Comparison of ENCODE assay signal across 10 cellular contexts in the genomic region with DNA sequence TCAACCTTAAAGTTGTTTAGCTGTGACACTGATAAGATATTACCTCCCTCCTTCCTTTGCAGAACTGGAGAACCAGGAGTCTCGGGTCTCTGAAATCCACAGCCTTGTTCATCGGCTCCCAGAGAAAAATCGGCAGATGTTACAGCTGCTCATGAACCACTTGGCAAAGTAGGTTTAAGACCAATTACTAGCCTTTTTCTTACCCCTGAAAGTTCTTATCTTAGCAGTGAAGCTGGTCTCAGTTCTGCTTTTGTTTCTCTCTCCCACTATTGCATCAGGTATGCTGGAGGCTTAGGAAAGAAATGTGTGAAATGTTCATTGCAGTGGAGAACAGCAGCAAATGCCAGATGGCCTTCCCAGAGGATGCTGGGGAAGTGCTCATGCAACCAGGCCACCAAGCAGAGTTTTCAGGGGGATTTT.
DNase-seq lines count a peak whose midpoint lies in the region; ATAC-seq and TF ChIP-seq lines count a peak whose summit lies in the region.
"Had no signal": no experiment of that assay in that cellular context is flagged by ENCODE, and none has a peak within 500 bp of the region (broad histone marks: within the 10 kb centered on the region; RNA-seq: fewer than 3 reads in every experiment).

No MANE protein-coding gene starts in this region.

- 70 to 88% (median 75%) methylated on average over 3 of the region's 3 CpGs for WGBS in spleen, 5 donors

- H3K4me3 Mint-ChIP-seq in activated T-helper 1 cell treated with anti-CD3 and anti-CD28 coated beads, Interleukin-12 subunit alpha, Interleukin-12 subunit beta, Interleukin-2, Interleukin-4 antibody, amounts not matched to agents 30 ng/mL and 10 ng/mL and 1 ng/mL, durations not matched to agents 14 hours and 24 hours and 36 hours, result no peak overlapping the region
- H3K4me3 Mint-ChIP-seq: naive thymus-derived CD8-positive, alpha-beta T cell had no signal

- no peak for TF ChIP-seq CTCF in spleen (IDR thresholded peaks at IDR 0.05 in 8 of 11, conservative IDR thresholded peaks at IDR 0.05 in 3 of 11)

- no peak for TF ChIP-seq POLR2A in spleen (IDR thresholded peaks at IDR 0.05)

- H3K27ac Mint-ChIP-seq in activated T-helper 1 cell treated with anti-CD3 and anti-CD28 coated beads, Interleukin-12 subunit alpha, Interleukin-12 subunit beta, Interleukin-2, Interleukin-4 antibody, amounts not matched to agents 30 ng/mL and 10 ng/mL and 1 ng/mL, durations not matched to agents 14 hours and 24 hours and 36 hours, result peak overlapping the region; percentile 97

- peak; percentile 62 for DNase-seq in CD1c-positive myeloid dendritic cell (ENCODE audit: extremely low spot score)
- DNase-seq in activated T-helper 1 cell treated with anti-CD3 and anti-CD28 coated beads, Interleukin-12 subunit alpha, Interleukin-12 subunit beta, Interleukin-2, Interleukin-4 antibody, amounts not matched to agents 30 ng/mL and 10 ng/mL and 1 ng/mL, durations not matched to agents 14 hours and 24 hours and 36 hours (ENCODE audit: low spot score), result no peak
- DNase-seq in stimulated activated CD8-positive, alpha-beta memory T cell treated with anti-CD3 and anti-CD28 coated beads, Interleukin-4, amount 100 ng/mL, for 48 hours, result no peak
- no peak for DNase-seq in spleen
- no peak for DNase-seq in NCI-H2107 (lab: John Stamatoyannopoulos, UW)
- no peak for DNase-seq in NCI-H1105 (lab: John Stamatoyannopoulos, UW)
- DNase-seq: activated CD4-positive, alpha-beta T cell treated with anti-CD3 and anti-CD28 coated beads for 4 hours; naive thymus-derived CD8-positive, alpha-beta T cell had no signal

- no peaks in the 10 kb centered on the region for H3K9me3 ChIP-seq in spleen

- H3K4me1 ChIP-seq in spleen, result peaks cover under 1 to 32% (median 10%) of the 10 kb centered on the region in 6 donors

- ATAC-seq in GM19372 (IDR thresholded peaks at IDR 0.05; ENCODE audit: low read depth, unreplicated experiment) (peak; percentile 39), HG03103 (IDR thresholded peaks at IDR 0.05; ENCODE audit: low read depth, unreplicated experiment) (peak; percentile 63)
- ATAC-seq: naive thymus-derived CD8-positive, alpha-beta T cell had no signal

- no peaks in the 10 kb centered on the region for H3K27me3 Mint-ChIP-seq in activated T-helper 1 cell treated with anti-CD3 and anti-CD28 coated beads, Interleukin-12 subunit alpha, Interleukin-12 subunit beta, Interleukin-2, Interleukin-4 antibody, amounts not matched to agents 30 ng/mL and 10 ng/mL and 1 ng/mL, durations not matched to agents 14 hours and 24 hours and 36 hours (ENCODE audit: insufficient read depth)
- H3K27me3 Mint-ChIP-seq: naive thymus-derived CD8-positive, alpha-beta T cell had no signal

- peak overlapping the region in 2 of 8 donors; percentile 6 to 26 for H3K27ac ChIP-seq in spleen

- peaks cover 32% of the 10 kb centered on the region for H3K36me3 Mint-ChIP-seq in activated T-helper 1 cell treated with anti-CD3 and anti-CD28 coated beads, Interleukin-12 subunit alpha, Interleukin-12 subunit beta, Interleukin-2, Interleukin-4 antibody, amounts not matched to agents 30 ng/mL and 10 ng/mL and 1 ng/mL, durations not matched to agents 14 hours and 24 hours and 36 hours (ENCODE audit: low read depth)

- no peaks in the 10 kb centered on the region for H3K9me3 Mint-ChIP-seq in activated T-helper 1 cell treated with anti-CD3 and anti-CD28 coated beads, Interleukin-12 subunit alpha, Interleukin-12 subunit beta, Interleukin-2, Interleukin-4 antibody, amounts not matched to agents 30 ng/mL and 10 ng/mL and 1 ng/mL, durations not matched to agents 14 hours and 24 hours and 36 hours

- no peak overlapping the region for H3K4me3 ChIP-seq in spleen

- intact Hi-C loops in activated T-helper 1 cell treated with anti-CD3 and anti-CD28 coated beads, Interleukin-12 subunit alpha, Interleukin-12 subunit beta, Interleukin-2, Interleukin-4 antibody, amounts not matched to agents 30 ng/mL and 10 ng/mL and 1 ng/mL, durations not matched to agents 14 hours and 24 hours and 36 hours (cut with micrococcal nuclease), result loop anchor here (2.0 to 10.0 kb wide), 5 partner anchors 35 to 1130 kb away; no protein-coding TSS in a partner anchor
- intact Hi-C loops in spleen (cut with DNase I; ENCODE audit: low total_unique reads), result no loop called here

- peaks cover 77% of the 10 kb centered on the region for H3K4me1 Mint-ChIP-seq in activated T-helper 1 cell treated with anti-CD3 and anti-CD28 coated beads, Interleukin-12 subunit alpha, Interleukin-12 subunit beta, Interleukin-2, Interleukin-4 antibody, amounts not matched to agents 30 ng/mL and 10 ng/mL and 1 ng/mL, durations not matched to agents 14 hours and 24 hours and 36 hours (ENCODE audit: low read depth)

- no peaks in the 10 kb centered on the region for H3K27me3 ChIP-seq in spleen (replicated peaks in 1 of 7)

- H3K36me3 ChIP-seq in spleen, result peaks cover 0 to 62% (median 6%) of the 10 kb centered on the region in 6 donors
